Comparison of ENCODE assay signal across 10 cellular contexts in genomic region chr9:132651259-132651658, GRCh38. TPM values are rescaled to one million over a fixed set of nuclear protein-coding genes. Genes with fewer than 3 reads are reported as not detected.
DNase-seq lines count a peak whose midpoint lies in the region; ATAC-seq and TF ChIP-seq lines count a peak whose summit lies in the region.
"Had no signal": no experiment of that assay in that cellular context is flagged by ENCODE, and none has a peak within 500 bp of the region (broad histone marks: within the 10 kb centered on the region; RNA-seq: fewer than 3 reads in every experiment).

No MANE protein-coding gene starts in this region.

- CTCF ChIA-PET in PC-3 (lab: Charles Lee), result interaction anchor here (0.6 to 0.7 kb wide), 2 partner anchors 9 to 319 kb away, joined by 3 to 5 read pairs; no protein-coding TSS in a partner anchor

- no peak overlapping the region for H3K27ac Mint-ChIP-seq in activated naive CD8-positive, alpha-beta T cell treated with anti-CD3 and anti-CD28 coated beads for 36 hours
- H3K27ac Mint-ChIP-seq: activated naive CD8-positive, alpha-beta T cell treated with anti-CD3 and anti-CD28 coated beads, Interleukin-2, amount 10 ng/mL, durations not matched to agents 7 days and 5 days had no signal

- peaks cover 8% of the 10 kb centered on the region for H3K4me1 Mint-ChIP-seq in activated naive CD8-positive, alpha-beta T cell treated with anti-CD3 and anti-CD28 coated beads for 36 hours

- no peaks in the 10 kb centered on the region for H3K4me1 ChIP-seq in left ventricle myocardium inferior
- H3K4me1 ChIP-seq in PC-3 (ENCODE audit: insufficient read depth, low read length), result peaks cover 41% of the 10 kb centered on the region
- H3K4me1 ChIP-seq in uterus, result no peaks in the 10 kb centered on the region

- H3F3A ChIP-seq in PC-3 (ENCODE audit: low read length, unreplicated experiment), result peaks cover 8% of the 10 kb centered on the region

- H3K36me3 ChIP-seq in left ventricle myocardium inferior (peaks cover 65% of the 10 kb centered on the region), PC-3 (ENCODE audit: low read depth, low read length) (peaks cover 24% of the 10 kb centered on the region), uterus (no peaks in the 10 kb centered on the region)

- no peak overlapping the region for H3K9ac ChIP-seq in PC-3 (ENCODE audit: low read length)

- no peak for ATAC-seq in left ventricle myocardium superior
- peak; percentile 83 for ATAC-seq in PC-3
- ATAC-seq in HG02798 (IDR thresholded peaks at IDR 0.05; ENCODE audit: poor library complexity, unreplicated experiment), result no peak

- peak overlapping the region; percentile 64 for H3K4me2 ChIP-seq in PC-3 (ENCODE audit: low read length)

- intact Hi-C loops in left ventricle myocardium inferior (cut with micrococcal nuclease), result no loop called here
- intact Hi-C loops in left ventricle myocardium superior (cut with micrococcal nuclease), result no loop called here
- intact Hi-C loops in PC-3 (cut with micrococcal nuclease), result loop anchor here (1.0 to 5.0 kb wide), 3 partner anchors 20 to 239 kb away; partner anchors contain the start of gene CFAP77
- intact Hi-C loops in uterus (cut with DNase I; ENCODE audit: low total_unique reads), result no loop called here

- H2AFZ ChIP-seq in PC-3 (ENCODE audit: low read length), result no peak overlapping the region

- H3K9me3 ChIP-seq in left ventricle myocardium inferior (replicated peaks), result no peaks in the 10 kb centered on the region
- H3K9me3 ChIP-seq in PC-3 (ENCODE audit: low read length), result no peaks in the 10 kb centered on the region
- H3K9me3 ChIP-seq in uterus, result no peaks in the 10 kb centered on the region

- no peak for TF ChIP-seq POLR2A in uterus (IDR thresholded peaks at IDR 0.05)

- H3K27me3 ChIP-seq in left ventricle myocardium inferior (ENCODE audit: low read depth) (no peaks in the 10 kb centered on the region), PC-3 (ENCODE audit: low read length) (no peaks in the 10 kb centered on the region), uterus (no peaks in the 10 kb centered on the region)

- POLR2A ChIA-PET in PC-3 (lab: Charles Lee; ENCODE audit: unreplicated experiment), result no interaction called here

- peaks cover 21% of the 10 kb centered on the region for H3K36me3 Mint-ChIP-seq in activated naive CD8-positive, alpha-beta T cell treated with anti-CD3 and anti-CD28 coated beads for 36 hours

- H3K9me2 ChIP-seq in PC-3 (replicated peaks; ENCODE audit: low read length), result no peaks in the 10 kb centered on the region

- H3K4me3 ChIP-seq in left ventricle myocardium inferior (no peak overlapping the region), PC-3 (ENCODE audit: low read length) (no peak overlapping the region), uterus (no peak overlapping the region)

- no peak for DNase-seq in left ventricle myocardium inferior
- no peak for DNase-seq in left ventricle myocardium superior
- DNase-seq in PC-3, result peak; percentile 78
- DNase-seq in fibroblast of peridontal ligament (ENCODE audit: extremely low read depth), result peak; percentile 98
- no peak for DNase-seq in activated naive CD8-positive, alpha-beta T cell treated with anti-CD3 and anti-CD28 coated beads for 36 hours
- DNase-seq in NCI-H82 treated with DMSO at 0.1 percent for 48 hours (lab: John Stamatoyannopoulos, UW; ENCODE audit: unreplicated experiment), result no peak
- DNase-seq in uterus, result no peak
- DNase-seq: activated naive CD8-positive, alpha-beta T cell treated with anti-CD3 and anti-CD28 coated beads, Interleukin-2, amount 10 ng/mL, durations not matched to agents 7 days and 5 days; NCI-H2171 had no signal

- H4K20me1 ChIP-seq in PC-3 (ENCODE audit: low read length), result no peaks in the 10 kb centered on the region

- no peak overlapping the region for H3K4me3 Mint-ChIP-seq in activated naive CD8-positive, alpha-beta T cell treated with anti-CD3 and anti-CD28 coated beads for 36 hours
- H3K4me3 Mint-ChIP-seq: activated naive CD8-positive, alpha-beta T cell treated with anti-CD3 and anti-CD28 coated beads, Interleukin-2, amount 10 ng/mL, durations not matched to agents 7 days and 5 days had no signal

- no peaks in the 10 kb centered on the region for H3K79me2 ChIP-seq in PC-3 (ENCODE audit: low read length)

- H3K27me3 Mint-ChIP-seq in activated naive CD8-positive, alpha-beta T cell treated with anti-CD3 and anti-CD28 coated beads for 36 hours, result no peaks in the 10 kb centered on the region
- H3K27me3 Mint-ChIP-seq: activated naive CD8-positive, alpha-beta T cell treated with anti-CD3 and anti-CD28 coated beads, Interleukin-2, amount 10 ng/mL, durations not matched to agents 7 days and 5 days had no signal

- no peaks in the 10 kb centered on the region for H3K9me3 Mint-ChIP-seq in activated naive CD8-positive, alpha-beta T cell treated with anti-CD3 and anti-CD28 coated beads for 36 hours
- H3K9me3 Mint-ChIP-seq: activated naive CD8-positive, alpha-beta T cell treated with anti-CD3 and anti-CD28 coated beads, Interleukin-2, amount 10 ng/mL, durations not matched to agents 7 days and 5 days had no signal

- H3K27ac ChIP-seq in left ventricle myocardium inferior (replicated peaks) (no peak overlapping the region), PC-3 (ENCODE audit: low read length) (peak overlapping the region; percentile 81), uterus (no peak overlapping the region)

- BruUV-seq in PC-3 (replicated peaks; lab: Mats Ljungman, UMichigan), result no TSS peak

- TF ChIP-seq CTCF in left ventricle myocardium inferior (IDR thresholded peaks at IDR 0.05; ENCODE audit: borderline replicate concordance) (peak; percentile 35), PC-3 (conservative IDR thresholded peaks at IDR 0.05; ENCODE audit: low read depth, low read length) (peak; percentile 74), uterus (IDR thresholded peaks at IDR 0.05) (no peak)

RNA-seq across cellular contexts. Expression of gene DDX31, which starts 18.5 kb away (rescaled TPM):
- total RNA-seq in left ventricle myocardium inferior (4.4 TPM), left ventricle myocardium superior (5.8 TPM), PC-3 (2014; rRNA removed) (14.2 and 14.6 TPM in 2 replicates), uterus (10 to 100 TPM in 2 of 4 donors, 1 to 10 TPM in 2; 5.9 to 17.7 (median 10.5) TPM)
- 10 to 100 TPM; 29.4 to 29.9 TPM for total RNA-seq in activated naive CD8-positive, alpha-beta T cell treated with anti-CD3 and anti-CD28 coated beads for 36 hours

RNA-seq across cellular contexts. Expression of gene GTF3C4, which starts 19.0 kb away (rescaled TPM):
- total RNA-seq in left ventricle myocardium inferior, result 8.4 TPM
- total RNA-seq in left ventricle myocardium superior, result 9.9 TPM
- total RNA-seq in PC-3 (2014; rRNA removed), result 9.8 and 11.9 TPM in 2 replicates
- total RNA-seq in activated naive CD8-positive, alpha-beta T cell treated with anti-CD3 and anti-CD28 coated beads for 36 hours, result 10 to 100 TPM; 21.8 to 23.4 TPM
- 10 to 100 TPM in 2 of 4 donors, 1 to 10 TPM in 2; 3.2 to 27.8 (median 10.5) TPM for total RNA-seq in uterus

Comparison
In these comparisons a context has a peak if more than half of its experiments do, and no peak if none do; other contexts are left out.
1. DNase-seq: peak in PC-3 (single experiment) and fibroblast of peridontal ligament (single experiment); none in left ventricle myocardium inferior (single experiment), left ventricle myocardium superior (single experiment), activated naive CD8-positive, alpha-beta T cell treated with anti-CD3 and anti-CD28 coated beads for 36 hours (single experiment), NCI-H82 treated with DMSO at 0.1 percent for 48 hours (single experiment) and uterus (0 of 2).
2. CTCF ChIP-seq: peak in left ventricle myocardium inferior (single experiment) and PC-3 (single experiment); none in uterus (0 of 4).